ENCODE assay signal across 8 cellular contexts in genomic region chr5:50440651-50441478, GRCh38. TPM values are rescaled to one million over a fixed set of nuclear protein-coding genes. Genes with fewer than 3 reads are reported as not detected.
DNase-seq lines count a peak whose midpoint lies in the region; ATAC-seq, FAIRE-seq and TF ChIP-seq lines count a peak whose summit lies in the region.

Gene EMB, minus strand, starts transcription at chr5:50441288. Its CDS starts 137 bp downstream, at chr5:50441151.

- BruUV-seq in HepG2 (replicated peaks; lab: Mats Ljungman, UMichigan), result no TSS peak

- H3K9me3 Mint-ChIP-seq in activated B cell treated with CpG ODN at 0.5 μM for 24 hours, result no peaks in the 10 kb centered on the region

- peak within 1 kb of the TSS; percentile 54 for H3K4me3 ChIP-seq in HFF-Myc (replicated peaks; ENCODE audit: low read depth, low read length)
- H3K4me3 ChIP-seq in NB4 (ENCODE audit: low read depth, low read length), result peak within 1 kb of the TSS; percentile 80
- H3K4me3 ChIP-seq in HepG2 (replicated peaks in 1 of 3; ENCODE audit: insufficient read depth in 1 of 3, low read depth in 2 of 3, low read length in 3 of 3), result no peak within 1 kb of the TSS

- ATAC-seq in activated B cell treated with CpG ODN at 0.5 μM for 24 hours (ENCODE audit: low read depth) (peak; percentile 79), HepG2 (peak; percentile 70)

- TF ChIP-seq POLR2A in NB4 (IDR thresholded peaks at IDR 0.05; ENCODE audit: extremely low read depth, insufficient read length) (peak; percentile 75), HepG2 (IDR thresholded peaks at IDR 0.05; ENCODE audit: insufficient read depth in 1 of 2, low read depth in 2 of 2, low read length in 2 of 2) (no peak)

- peak within 1 kb of the TSS; percentile 90 for H3K4me3 Mint-ChIP-seq in activated B cell treated with CpG ODN at 0.5 μM for 24 hours

- H3K79me2 ChIP-seq in HepG2 (ENCODE audit: insufficient read depth, low read length), result no peaks in the 10 kb centered on the region

- H4K20me1 ChIP-seq in HepG2 (ENCODE audit: insufficient read depth, low read length), result no peaks in the 10 kb centered on the region

- TF ChIP-seq RAD21 in HepG2 (CRISPR knock-in tag; IDR thresholded peaks at IDR 0.05), result no peak

- H3K36me3 Mint-ChIP-seq in activated B cell treated with CpG ODN at 0.5 μM for 24 hours (ENCODE audit: low read depth), result peaks cover 5% of the 10 kb centered on the region

- H3K9me3 ChIP-seq in HepG2 (ENCODE audit: low read length), result peaks cover 4% of the 10 kb centered on the region; the same call in 1 of the 2 replicates

- H3K27ac ChIP-seq in HepG2 (ENCODE audit: extremely low read length, insufficient read depth, low read length), result no peak within 1 kb of the TSS

- peak within 1 kb of the TSS; percentile 98 for H3K27ac Mint-ChIP-seq in activated B cell treated with CpG ODN at 0.5 μM for 24 hours

- TF ChIP-seq CTCF in GM12872 (IDR thresholded peaks at IDR 0.05; ENCODE audit: insufficient read depth, low read depth, low read length) (peak; percentile 62), HFF-Myc (IDR thresholded peaks at IDR 0.05; ENCODE audit: low read depth, low read length, missing control alignments) (peak; percentile 3), NB4 (IDR thresholded peaks at IDR 0.05; ENCODE audit: low read depth, low read length) (peak; percentile 31), activated B cell treated with CpG ODN at 0.5 μM for 24 hours (IDR thresholded peaks at IDR 0.05) (no peak), HepG2 (CRISPR knock-in tag; IDR thresholded peaks at IDR 0.05) (no peak)

- H3K27me3 ChIP-seq in HepG2 (ENCODE audit: control insufficient read depth in 1 of 2, insufficient read depth in 2 of 2, low read length in 2 of 2), result no peaks in the 10 kb centered on the region

- H3K4me1 ChIP-seq in HepG2 (ENCODE audit: insufficient read depth, low read length), result no peaks in the 10 kb centered on the region

- peaks cover 64% of the 10 kb centered on the region for H3K4me1 Mint-ChIP-seq in activated B cell treated with CpG ODN at 0.5 μM for 24 hours

- DNase-seq in HFF-Myc (ENCODE audit: extremely low read depth, low read depth), result no peak
- DNase-seq in NB4 (ENCODE audit: low read depth), result peak; percentile 91
- DNase-seq in activated B cell treated with CpG ODN at 0.5 μM for 24 hours, result peak; percentile 73
- peak; percentile 82 for DNase-seq in central memory CD4-positive, alpha-beta T cell
- DNase-seq in HepG2 (ENCODE audit: low spot score), result no peak
- peak; percentile 66 to 79 for DNase-seq in stimulated activated CD4-positive, alpha-beta T cell treated with anti-CD3 and anti-CD28 coated beads, Interleukin-4, amount 100 ng/mL, for 48 hours (ENCODE audit: low read depth in 2 of 2)
- DNase-seq in cerebellar nuclear complex (lab: John Stamatoyannopoulos, UW), result no peak

- H3K27me3 Mint-ChIP-seq in activated B cell treated with CpG ODN at 0.5 μM for 24 hours, result no peaks in the 10 kb centered on the region

- FAIRE-seq in HepG2 (lab: Jason Lieb, UNC), result no peak

- POLR2A ChIA-PET in activated B cell treated with CpG ODN at 0.5 μM for 24 hours (lab: Charles Lee) (interaction anchor here (0.5 to 2.9 kb wide), 19 partner anchors 10 to 352 kb away, joined by 3 to 24 read pairs (median 4); partner anchors contain the start of gene PARP8), HepG2 (lab: Yijun Ruan, JAX) (no interaction called here)

- no peak within 1 kb of the TSS for H2AFZ ChIP-seq in HepG2 (ENCODE audit: low read length)

- no peak within 1 kb of the TSS for H3K4me2 ChIP-seq in HepG2 (ENCODE audit: low read depth, low read length)

- H3K36me3 ChIP-seq in HepG2 (replicated peaks in 1 of 2; ENCODE audit: control insufficient read depth in 1 of 2, insufficient read depth in 2 of 2, low read length in 2 of 2), result no peaks in the 10 kb centered on the region

- TF ChIP-seq EP300 in HepG2 (IDR thresholded peaks at IDR 0.05; ENCODE audit: low read depth in 2 of 2, low read length in 2 of 2) (no peak), HepG2 (CRISPR knock-in tag; IDR thresholded peaks at IDR 0.05; ENCODE audit: borderline replicate concordance) (no peak)

- in situ Hi-C loops in HepG2 (cut with HindIII; ENCODE audit: extremely low pct_ligation_motif_present, low pct_unique_long_range_greater_than_20kb), result no loop called here

- intact Hi-C loops in activated B cell treated with CpG ODN at 0.5 μM for 24 hours (cut with micrococcal nuclease) (loop anchor here (1.0 to 5.0 kb wide), 7 partner anchors 13 to 416 kb away; partner anchors contain the start of gene PARP8), HepG2 (cut with micrococcal nuclease; ENCODE audit: unreplicated experiment) (no loop called here)

- WGBS in HepG2 (ENCODE audit: low lambda C conversion rate), result 43% methylated on average over 18 of the region's 80 CpGs

- no peak within 1 kb of the TSS for H3K9ac ChIP-seq in HepG2 (ENCODE audit: insufficient read depth, low read depth, low read length)

- CTCF ChIA-PET in activated B cell treated with CpG ODN at 0.5 μM for 24 hours (lab: Charles Lee) (interaction anchor here (0.7 to 2.8 kb wide), 9 partner anchors 10 to 310 kb away, joined by 3 to 12 read pairs (median 4); no protein-coding TSS in a partner anchor), HepG2 (lab: Yijun Ruan, JAX; ENCODE audit: low intra/inter-chr PET ratio, low total read pairs) (no interaction called here)

TF ChIP-seq in HepG2, 621 proteins besides CTCF, POLR2A, EP300 and RAD21:
- TF ChIP-seq GATA4 (IDR thresholded peaks at IDR 0.05; ENCODE audit: borderline replicate concordance, low read depth) (no peak), NAIF1 (CRISPR knock-in tag; IDR thresholded peaks at IDR 0.05; ENCODE audit: borderline replicate concordance) (no peak), CC2D1A (CRISPR knock-in tag; IDR thresholded peaks at IDR 0.05) (no peak), ZNF800 (CRISPR knock-in tag; IDR thresholded peaks at IDR 0.05) (0 out of 2 replicates have a peak, but pooled peaks have one; percentile 34), MLLT10 (CRISPR knock-in tag; IDR thresholded peaks at IDR 0.05) (no peak)

RNA-seq across cellular contexts. Expression of gene EMB, which starts in this region (rescaled TPM):
- total RNA-seq in activated B cell treated with CpG ODN at 0.5 μM for 24 hours, result 70.2 and 72.1 TPM in 2 replicates
- not detected in 2 replicates for total RNA-seq in HepG2 (2016; rRNA removed; fragmentation: Illumina TruSeq; extraction: Trizol)
- total RNA-seq in HepG2 (2016; cell fraction: cytosol; rRNA removed; fragmentation: Illumina TruSeq; extraction: Trizol; ENCODE audit: low read depth), result not detected in 2 replicates
- total RNA-seq in HepG2 (2016; cell fraction: insoluble cytoplasmic fraction; rRNA removed; fragmentation: Illumina TruSeq; extraction: Trizol), result not detected in 2 replicates
- total RNA-seq in HepG2 (2016; cell fraction: membrane; rRNA removed; fragmentation: Illumina TruSeq; extraction: Trizol), result not detected in 2 replicates
- not detected in 2 replicates for total RNA-seq in HepG2 (2016; cell fraction: nucleus; rRNA removed; fragmentation: Illumina TruSeq; extraction: Trizol)
- polyA plus RNA-seq in HepG2 (2011; rRNA removed), result 0.01 TPM in 2 replicates
- 0.01 TPM in 1 of 2 replicates, not detected in the other for polyA plus RNA-seq in HepG2 (2011; cell fraction: cytosol; rRNA removed)
- not detected in 2 replicates for polyA plus RNA-seq in HepG2 (2011; cell fraction: nucleus; rRNA removed)
- polyA plus RNA-seq in HepG2 (2012), result 0.04 TPM in 1 of 2 replicates, not detected in the other
- polyA plus RNA-seq in HepG2 (2016; cell fraction: cytosol; fragmentation: Illumina TruSeq; extraction: Trizol; ENCODE audit: low read depth), result not detected in 2 replicates
- not detected in 2 replicates for polyA plus RNA-seq in HepG2 (2016; cell fraction: insoluble cytoplasmic fraction; fragmentation: Illumina TruSeq; extraction: Trizol; ENCODE audit: low read depth)
- polyA plus RNA-seq in HepG2 (2016; cell fraction: membrane; fragmentation: Illumina TruSeq; extraction: Trizol; ENCODE audit: low read depth), result not detected in 2 replicates
- polyA plus RNA-seq in HepG2 (2016; cell fraction: nucleus; fragmentation: Illumina TruSeq; extraction: Trizol; ENCODE audit: insufficient read depth, low read depth), result not detected in 2 replicates
- polyA minus RNA-seq in HepG2 (2011; rRNA and poly(A)+ RNA removed; ENCODE audit: low replicate concordance), result 0.05 TPM in 1 of 2 replicates, not detected in the other
- polyA minus RNA-seq in HepG2 (2011; cell fraction: cytosol; rRNA and poly(A)+ RNA removed), result not detected in 2 replicates
- polyA minus RNA-seq in HepG2 (2011; cell fraction: nucleus; rRNA and poly(A)+ RNA removed), result 0.13 TPM in 1 of 2 replicates, not detected in the other

Comparison
In these comparisons a context has a peak if more than half of its experiments do, and no peak if none do; other contexts are left out.
1. RNA of gene EMB (total RNA-seq): 70.2 to 72.1 TPM in activated B cell treated with CpG ODN at 0.5 μM for 24 hours; not detected in HepG2; every median in the first group is over 10 times any median in the second.
2. Peak in ATAC-seq in HepG2; RNA of the gene not detected or under 1 TPM.
3. CTCF ChIP-seq: peak in GM12872 (single experiment), HFF-Myc (single experiment) and NB4 (single experiment); none in activated B cell treated with CpG ODN at 0.5 μM for 24 hours (single experiment) and HepG2 (single experiment).
4. DNase-seq: peak in NB4 (single experiment), activated B cell treated with CpG ODN at 0.5 μM for 24 hours (single experiment), central memory CD4-positive, alpha-beta T cell (single experiment) and stimulated activated CD4-positive, alpha-beta T cell treated with anti-CD3 and anti-CD28 coated beads, Interleukin-4, amount 100 ng/mL, for 48 hours (2 of 2); none in HFF-Myc (single experiment), HepG2 (single experiment) and cerebellar nuclear complex (0 of 2).
5. H3K4me3 ChIP-seq: peak in HFF-Myc (single experiment) and NB4 (single experiment); none in HepG2 (0 of 3).